Comparison of ENCODE assay signal across 8 cellular contexts in genomic region chr9:137114220-137114612, GRCh38. TPM values are rescaled to one million over a fixed set of nuclear protein-coding genes. Genes with fewer than 3 reads are reported as not detected.
DNase-seq lines count a peak whose midpoint lies in the region; ATAC-seq and TF ChIP-seq lines count a peak whose summit lies in the region.

No MANE protein-coding gene starts in this region.

- intact Hi-C loops in gastrocnemius medialis (cut with DNase I; ENCODE audit: low total_unique reads): loop anchor here (2.0 kb wide), 1 partner anchor 27 kb away; the partner anchor contains the start of gene MAN1B1

- H3K36me3 ChIP-seq in NT2/D1 (ENCODE audit: insufficient read depth, insufficient read length, low read length) (peaks cover 38% of the 10 kb centered on the region), gastrocnemius medialis (peaks cover 0 to 33% of the 10 kb centered on the region in 2 donors)

- H3K4me1 ChIP-seq in NT2/D1 (ENCODE audit: insufficient read depth, insufficient read length) (peaks cover 7% of the 10 kb centered on the region), gastrocnemius medialis (peaks cover 6 to 9% of the 10 kb centered on the region in 2 donors)

- H3K9ac ChIP-seq in NT2/D1 (ENCODE audit: insufficient read length, low read depth): peak overlapping the region; percentile 64

- peak overlapping the region; percentile 34 for H3K4me3 ChIP-seq in NT2/D1 (ENCODE audit: insufficient read length, low read depth)
- H3K4me3 ChIP-seq in epithelial cell of proximal tubule (ENCODE audit: low read depth, low read length): peak overlapping the region; percentile 64
- H3K4me3 ChIP-seq in gastrocnemius medialis: peak overlapping the region; percentile 76 to 97 (median 92)

- in situ Hi-C loops in gastrocnemius medialis (cut with MboI; ENCODE audit: low sequenced_read_pairs in 4 of 4): loop anchor here in 2 of 4 donors (10.0 kb wide), 1 partner anchor 121 kb away; the partner anchor contains the start of gene SLC34A3 (in 2 of the 2)

- no peaks in the 10 kb centered on the region for H3K9me3 ChIP-seq in NT2/D1 (ENCODE audit: insufficient read depth, low read length)
- H3K9me3 ChIP-seq in gastrocnemius medialis: no peaks in the 10 kb centered on the region

- H3K27me3 ChIP-seq in NT2/D1 (ENCODE audit: insufficient read depth, insufficient read length) (peaks cover 26% of the 10 kb centered on the region), gastrocnemius medialis (no peaks in the 10 kb centered on the region)

- peak overlapping the region; percentile 50 to 72 (median 64) for H3K27ac ChIP-seq in gastrocnemius medialis

- peak; percentile 42 for DNase-seq in NCI-H82 (lab: John Stamatoyannopoulos, UW)
- DNase-seq in NCI-H82 treated with DMSO at 0.1 percent for 48 hours (lab: John Stamatoyannopoulos, UW; ENCODE audit: unreplicated experiment): no peak
- DNase-seq in NT2/D1 (ENCODE audit: low read depth, low spot score): no peak
- DNase-seq in epithelial cell of proximal tubule (ENCODE audit: low read depth): no peak
- no peak for DNase-seq in gastrocnemius medialis
- DNase-seq in Ammon's horn (ENCODE audit: low spot score): no peak
- no peak for DNase-seq in NCI-H1092 treated with DMSO at 0.1 percent for 48 hours (lab: John Stamatoyannopoulos, UW)
- DNase-seq in NK-92 treated with Interleukin-12 subunit alpha and Interleukin-12 subunit beta, amount 100 ng/mL, for 24 hours (lab: John Stamatoyannopoulos, UW): no peak

- no peak for TF ChIP-seq POLR2A in gastrocnemius medialis (IDR thresholded peaks at IDR 0.05)

- peak; percentile 6 to 44 for ATAC-seq in gastrocnemius medialis

- TF ChIP-seq CTCF in epithelial cell of proximal tubule (conservative IDR thresholded peaks at IDR 0.05; ENCODE audit: low read depth, low read length): no peak
- TF ChIP-seq CTCF in gastrocnemius medialis (IDR thresholded peaks at IDR 0.05 in 4 of 5, conservative IDR thresholded peaks at IDR 0.05 in 1 of 5): no peak

RNA-seq across cellular contexts. Expression of gene DPP7, which starts 0.3 kb away (rescaled TPM):
- total RNA-seq in epithelial cell of proximal tubule (66.9 and 125 TPM in 2 replicates), gastrocnemius medialis (10 to 100 TPM; 36.9 to 63.1 (median 55.9) TPM)

RNA-seq across cellular contexts. Expression of gene GRIN1, which starts 24.7 kb away (rescaled TPM):
- total RNA-seq in epithelial cell of proximal tubule (not detected in 2 replicates), gastrocnemius medialis (not detected)

RNA-seq across cellular contexts. Expression of gene MAN1B1, which starts 27.4 kb away (rescaled TPM):
- total RNA-seq in epithelial cell of proximal tubule (46.0 and 74.3 TPM in 2 replicates), gastrocnemius medialis (10 to 100 TPM; 15.9 to 31.9 (median 21.1) TPM)

RNA-seq across cellular contexts. Expression of gene UAP1L1, which starts 36.9 kb away (rescaled TPM):
- total RNA-seq in epithelial cell of proximal tubule (2.1 and 2.2 TPM in 2 replicates), gastrocnemius medialis (1 to 10 TPM in 2 of 4 donors, under 1 TPM in 2; 0.49 to 2.5 (median 1.5) TPM)

RNA-seq across cellular contexts. Expression of gene SAPCD2, which starts 43.9 kb away (rescaled TPM):
- total RNA-seq in epithelial cell of proximal tubule (25.6 and 51.3 TPM in 2 replicates), gastrocnemius medialis (under 1 TPM in 3 of 4 donors, not detected in 1; 0.16 to 0.24 (median 0.17) TPM)

Comparison
In these comparisons a context has a peak if more than half of its experiments do, and no peak if none do; other contexts are left out.
1. H3K4me3 ChIP-seq: peak in every context shown above with its lines; median percentile 92 in gastrocnemius medialis; 64 in epithelial cell of proximal tubule; 34 in NT2/D1.